In genomic region chr18:12384261-12384660, GRCh38 we compare ENCODE assay signal across 19 cellular contexts. TPM values are rescaled to one million over a fixed set of nuclear protein-coding genes. Genes with fewer than 3 reads are reported as not detected.
DNase-seq lines count a peak whose midpoint lies in the region; ATAC-seq and TF ChIP-seq lines count a peak whose summit lies in the region.
"Had no signal": no experiment of that assay in that cellular context is flagged by ENCODE, and none has a peak within 500 bp of the region (broad histone marks: within the 10 kb centered on the region; RNA-seq: fewer than 3 reads in every experiment).

No MANE protein-coding gene starts in this region.

- WGBS in GM23248 (ENCODE audit: low coverage in 1 of 2, low lambda C conversion rate in 2 of 2, missing lambda C conversion rate in 2 of 2), 2 experiments, result 85 to 88% methylated on average over 2 of the region's 2 CpGs

- DNase-seq in GM23248 (no peak), WTC11 (ENCODE audit: low spot score) (no peak), osteoblast (ENCODE audit: insufficient read length, low spot score, missing footprints) (no peak)
- no peak for DNase-seq in stimulated activated CD4-positive, alpha-beta T cell treated with anti-CD3 and anti-CD28 coated beads, Interleukin-2, amount 100 ng/mL, for 48 hours
- DNase-seq in effector CD4-positive, alpha-beta T cell, result no peak
- DNase-seq: CD4-positive, CD25-positive, alpha-beta regulatory T cell; CD8-positive, alpha-beta memory T cell; DMS 273 treated with DMSO at 0.1 percent for 48 hours; DMS79; EL; GDM1; H9 had no signal

- TF ChIP-seq CTCF in WTC11 (IDR thresholded peaks at IDR 0.05) (no peak), osteoblast (IDR thresholded peaks at IDR 0.05; ENCODE audit: extremely low read depth, low read depth, low read length) (no peak)

- CTCF ChIA-PET in WTC11 (lab: Charles Lee), result interaction anchor here (1.4 kb wide), 1 partner anchor 39 kb away, joined by 3 read pairs; no protein-coding TSS in a partner anchor

- H4K20me1 ChIP-seq in GM23248 (ENCODE audit: insufficient read depth), result no peaks in the 10 kb centered on the region
- no peaks in the 10 kb centered on the region for H4K20me1 ChIP-seq in osteoblast (ENCODE audit: insufficient read depth, low read length)
- H4K20me1 ChIP-seq: BLaER1 had no signal

- H3K27ac Mint-ChIP-seq in WTC11, result peak overlapping the region; percentile 5; the same call in 1 of the 2 replicates
- H3K27ac Mint-ChIP-seq: B cell; CD4-positive, CD25-positive, alpha-beta regulatory T cell; GM23338; H9 had no signal

- ATAC-seq in WTC11 (no peak), HG02623 (IDR thresholded peaks at IDR 0.05; ENCODE audit: unreplicated experiment) (no peak)
- ATAC-seq: GM12878, GM23338, HCT116 had no signal

- H3K36me3 ChIP-seq in GM23248 (ENCODE audit: low read depth), result no peaks in the 10 kb centered on the region
- H3K36me3 ChIP-seq in osteoblast (ENCODE audit: insufficient read depth, low read length), result no peaks in the 10 kb centered on the region
- H3K36me3 ChIP-seq: BLaER1 had no signal

- no peaks in the 10 kb centered on the region for H3K4me1 Mint-ChIP-seq in WTC11
- H3K4me1 Mint-ChIP-seq: B cell; CD4-positive, CD25-positive, alpha-beta regulatory T cell; CD8-positive, alpha-beta memory T cell; GM23338; H9 had no signal

- POLR2A ChIA-PET in WTC11 (lab: Charles Lee), result interaction anchor here (0.6 kb wide), 1 partner anchor 307 kb away, joined by 4 read pairs; no protein-coding TSS in a partner anchor

- no peaks in the 10 kb centered on the region for H3K27me3 ChIP-seq in GM23248 (replicated peaks; ENCODE audit: insufficient read depth)
- H3K27me3 ChIP-seq in osteoblast (ENCODE audit: insufficient read depth, low read length), result no peaks in the 10 kb centered on the region
- H3K27me3 ChIP-seq: BLaER1 had no signal

- H3K9me3 ChIP-seq in GM23248 (ENCODE audit: low read depth) (no peaks in the 10 kb centered on the region), osteoblast (ENCODE audit: low read depth, low read length) (no peaks in the 10 kb centered on the region)

- peaks cover 5% of the 10 kb centered on the region; the same call in 1 of the 2 replicates for H3F3A ChIP-seq in GM23248 (ENCODE audit: insufficient read depth)

- H3K4me3 Mint-ChIP-seq in WTC11, result no peak overlapping the region
- H3K4me3 Mint-ChIP-seq: B cell; CD4-positive, CD25-positive, alpha-beta regulatory T cell; CD8-positive, alpha-beta memory T cell; GM23338; H9 had no signal

- H3K79me2 ChIP-seq in GM23248 (ENCODE audit: insufficient read depth) (no peaks in the 10 kb centered on the region), osteoblast (ENCODE audit: insufficient read depth, low read length) (no peaks in the 10 kb centered on the region)

- no peaks in the 10 kb centered on the region for H3K9me2 ChIP-seq in GM23248 (ENCODE audit: insufficient read depth)

- H2AFZ ChIP-seq in GM23248 (peak overlapping the region; percentile 28; the same call in 1 of the 2 replicates), osteoblast (ENCODE audit: low read length) (peak overlapping the region; percentile 2)
- H2AFZ ChIP-seq: GM23338 had no signal

- H3K36me3 Mint-ChIP-seq in WTC11, result peaks cover 3% of the 10 kb centered on the region; the same call in 1 of the 2 replicates
- H3K36me3 Mint-ChIP-seq: CD4-positive, CD25-positive, alpha-beta regulatory T cell; CD8-positive, alpha-beta memory T cell had no signal

- no peaks in the 10 kb centered on the region for H3K4me1 ChIP-seq in GM23248 (ENCODE audit: insufficient read depth)
- no peaks in the 10 kb centered on the region for H3K4me1 ChIP-seq in osteoblast (ENCODE audit: insufficient read depth, low read length)
- H3K4me1 ChIP-seq: BLaER1 had no signal

- H3K27me3 Mint-ChIP-seq in WTC11 (ENCODE audit: low read depth), result no peaks in the 10 kb centered on the region
- H3K27me3 Mint-ChIP-seq: B cell; CD8-positive, alpha-beta memory T cell had no signal

- no peak overlapping the region for H3K9ac ChIP-seq in GM23248
- H3K9ac ChIP-seq: BLaER1 had no signal

- in situ Hi-C loops in GM23248 (cut with MboI), result loop anchor here (25.0 kb wide), 1 partner anchor 553 kb away; the partner anchor contains the start of gene SEH1L

- no peak overlapping the region for H3K4me3 ChIP-seq in GM23248
- H3K4me3 ChIP-seq in osteoblast (ENCODE audit: insufficient read depth, low read length), result no peak overlapping the region
- H3K4me3 ChIP-seq: BLaER1, GM12878, GM23338 had no signal

- H3K4me2 ChIP-seq in GM23248 (ENCODE audit: unreplicated experiment) (no peak overlapping the region), osteoblast (ENCODE audit: insufficient read depth, low read length) (no peak overlapping the region)
- H3K4me2 ChIP-seq: BLaER1, GM23338 had no signal

- H3K9me3 Mint-ChIP-seq in WTC11, result peaks cover 4% of the 10 kb centered on the region
- H3K9me3 Mint-ChIP-seq: CD4-positive, CD25-positive, alpha-beta regulatory T cell; GM23338 had no signal

- H3K27ac ChIP-seq in GM23248, result no peak overlapping the region
- H3K27ac ChIP-seq in osteoblast (ENCODE audit: low read depth, low read length), result no peak overlapping the region
- H3K27ac ChIP-seq: BLaER1, C4-2B had no signal

TF ChIP-seq in WTC11, 78 proteins besides CTCF, POLR2A, EP300 and RAD21:
- TF ChIP-seq GRHL2 (CRISPR knock-in tag; IDR thresholded peaks at IDR 0.05; ENCODE audit: insufficient replicate concordance, severe bottlenecking) (no peak), NR2C2 (CRISPR knock-in tag; IDR thresholded peaks at IDR 0.05) (no peak), MXD4 (CRISPR knock-in tag; IDR thresholded peaks at IDR 0.05; ENCODE audit: borderline replicate concordance) (no peak), CREM (CRISPR knock-in tag; IDR thresholded peaks at IDR 0.05) (no peak), ETV6 (CRISPR knock-in tag; IDR thresholded peaks at IDR 0.05) (no peak), CDX4 (CRISPR knock-in tag; IDR thresholded peaks at IDR 0.05; ENCODE audit: borderline replicate concordance) (no peak), TCF7 (CRISPR knock-in tag; IDR thresholded peaks at IDR 0.05; ENCODE audit: low read depth) (no peak), ZNF416 (CRISPR knock-in tag; IDR thresholded peaks at IDR 0.05) (no peak), NFYB (CRISPR knock-in tag; conservative IDR thresholded peaks at IDR 0.05; ENCODE audit: low read depth) (no peak), OVOL2 (CRISPR knock-in tag; IDR thresholded peaks at IDR 0.05; ENCODE audit: borderline replicate concordance) (no peak), JAZF1 (CRISPR knock-in tag; IDR thresholded peaks at IDR 0.05) (no peak), CBFB (CRISPR knock-in tag; IDR thresholded peaks at IDR 0.05; ENCODE audit: low read depth) (no peak), FOXK1 (CRISPR knock-in tag; IDR thresholded peaks at IDR 0.05) (no peak), RELA (CRISPR knock-in tag; IDR thresholded peaks at IDR 0.05; ENCODE audit: borderline replicate concordance) (no peak)
- TF ChIP-seq, protein P1, sequence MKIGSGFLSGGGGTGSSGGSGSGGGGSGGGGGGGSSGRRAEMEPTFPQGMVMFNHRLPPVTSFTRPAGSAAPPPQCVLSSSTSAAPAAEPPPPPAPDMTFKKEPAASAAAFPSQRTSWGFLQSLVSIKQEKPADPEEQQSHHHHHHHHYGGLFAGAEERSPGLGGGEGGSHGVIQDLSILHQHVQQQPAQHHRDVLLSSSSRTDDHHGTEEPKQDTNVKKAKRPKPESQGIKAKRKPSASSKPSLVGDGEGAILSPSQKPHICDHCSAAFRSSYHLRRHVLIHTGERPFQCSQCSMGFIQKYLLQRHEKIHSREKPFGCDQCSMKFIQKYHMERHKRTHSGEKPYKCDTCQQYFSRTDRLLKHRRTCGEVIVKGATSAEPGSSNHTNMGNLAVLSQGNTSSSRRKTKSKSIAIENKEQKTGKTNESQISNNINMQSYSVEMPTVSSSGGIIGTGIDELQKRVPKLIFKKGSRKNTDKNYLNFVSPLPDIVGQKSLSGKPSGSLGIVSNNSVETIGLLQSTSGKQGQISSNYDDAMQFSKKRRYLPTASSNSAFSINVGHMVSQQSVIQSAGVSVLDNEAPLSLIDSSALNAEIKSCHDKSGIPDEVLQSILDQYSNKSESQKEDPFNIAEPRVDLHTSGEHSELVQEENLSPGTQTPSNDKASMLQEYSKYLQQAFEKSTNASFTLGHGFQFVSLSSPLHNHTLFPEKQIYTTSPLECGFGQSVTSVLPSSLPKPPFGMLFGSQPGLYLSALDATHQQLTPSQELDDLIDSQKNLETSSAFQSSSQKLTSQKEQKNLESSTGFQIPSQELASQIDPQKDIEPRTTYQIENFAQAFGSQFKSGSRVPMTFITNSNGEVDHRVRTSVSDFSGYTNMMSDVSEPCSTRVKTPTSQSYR (CRISPR knock-in tag; IDR thresholded peaks at IDR 0.05), result no peak

RNA-seq across cellular contexts. Expression of gene AFG3L2, which starts 7.2 kb away (rescaled TPM):
- 40.6 and 52.2 TPM in 2 replicates for total RNA-seq in GM23248 (2014; rRNA removed; shearing (Covaris generic))
- polyA plus RNA-seq in GM23248 (2016; fragmentation: Nextera tagmentation; extraction: Ambion mirVana), result 26.8 and 28.1 TPM in 2 replicates
- total RNA-seq in WTC11 (2021) (73.9 to 109 TPM (median 76.0 TPM) in 3 replicates), osteoblast (61.9 and 65.5 TPM in 2 replicates)

RNA-seq across cellular contexts. Expression of gene PRELID3A, which starts 23.5 kb away (rescaled TPM):
- 2.9 and 6.1 TPM in 2 replicates for total RNA-seq in GM23248 (2014; rRNA removed; shearing (Covaris generic))
- 6.0 TPM in 2 replicates for polyA plus RNA-seq in GM23248 (2016; fragmentation: Nextera tagmentation; extraction: Ambion mirVana)
- total RNA-seq in WTC11 (2021), result 10.4 to 13.0 TPM (median 10.5 TPM) in 3 replicates
- total RNA-seq in osteoblast, result 4.4 and 5.8 TPM in 2 replicates
- total RNA-seq: CD4-positive, CD25-positive, alpha-beta regulatory T cell had no signal
- polyA plus RNA-seq: CD8-positive, alpha-beta memory T cell had no signal
